ENCODE assay signal across 21 cellular contexts in genomic region chr19:15072930-15073647, GRCh38. TPM values are rescaled to one million over a fixed set of nuclear protein-coding genes. Genes with fewer than 3 reads are reported as not detected.
A peak's percentile ranks its signal among the peaks of the same experiment; 100 is the strongest.
DNase-seq lines count a peak whose midpoint lies in the region; FAIRE-seq and TF ChIP-seq lines count a peak whose summit lies in the region.
"Had no signal": no experiment of that assay in that cellular context is flagged by ENCODE, and none has a peak within 500 bp of the region (broad histone marks: within the 10 kb centered on the region; RNA-seq: fewer than 3 reads in every experiment).

No MANE protein-coding gene starts in this region.

- H3K27ac Mint-ChIP-seq in Calu3 (ENCODE audit: unreplicated experiment): peak overlapping the region; percentile 44
- H3K27ac Mint-ChIP-seq in neural progenitor cell: no peak overlapping the region
- H3K27ac Mint-ChIP-seq: activated CD4-positive, alpha-beta T cell treated with anti-CD3 and anti-CD28 coated beads, Interleukin-2, amount 10 ng/mL, durations not matched to agents 24 days and 14 days; activated naive CD4-positive, alpha-beta T cell treated with anti-CD3 and anti-CD28 coated beads, Interleukin-2, amount 50 U/mL, for 24 hours; dendritic cell treated with granulocyte-macrophage colony-stimulating factor and Interleukin-4, amounts not matched to agents 40 ng/mL and 50 ng/mL, for 4 days had no signal

- no peaks in the 10 kb centered on the region for H3K9me3 ChIP-seq in neural progenitor cell (ENCODE audit: low read depth)
- H3K9me3 ChIP-seq: body of pancreas, thoracic aorta had no signal

- H4K20me1 ChIP-seq in neural progenitor cell (ENCODE audit: low read depth): no peaks in the 10 kb centered on the region

- H3K9me3 Mint-ChIP-seq in Calu3 (ENCODE audit: low read depth, unreplicated experiment) (no peaks in the 10 kb centered on the region), neural progenitor cell (no peaks in the 10 kb centered on the region)
- H3K9me3 Mint-ChIP-seq: activated CD4-positive, alpha-beta T cell treated with anti-CD3 and anti-CD28 coated beads, Interleukin-2, amount 10 ng/mL, durations not matched to agents 24 days and 14 days; activated naive CD4-positive, alpha-beta T cell treated with anti-CD3 and anti-CD28 coated beads, Interleukin-2, amount 50 U/mL, for 24 hours; dendritic cell treated with granulocyte-macrophage colony-stimulating factor and Interleukin-4, amounts not matched to agents 40 ng/mL and 50 ng/mL, for 4 days had no signal

- CTCF ChIA-PET in Calu3 (lab: Charles Lee): interaction anchor here (0.6 kb wide), 1 partner anchor 102 kb away, joined by 3 read pairs; no protein-coding TSS in a partner anchor
- CTCF ChIA-PET in GM10248 (lab: Yijun Ruan, JAX): no interaction called here

- no peak overlapping the region for H3K27ac ChIP-seq in neural progenitor cell
- H3K27ac ChIP-seq: body of pancreas, thoracic aorta had no signal

- no peaks in the 10 kb centered on the region for H3K36me3 ChIP-seq in bronchial epithelial cell (ENCODE audit: control insufficient read depth, insufficient read depth, low read length)
- H3K36me3 ChIP-seq in neural progenitor cell: no peaks in the 10 kb centered on the region
- H3K36me3 ChIP-seq: thoracic aorta had no signal

- H3K27me3 Mint-ChIP-seq in Calu3 (ENCODE audit: unreplicated experiment) (no peaks in the 10 kb centered on the region), neural progenitor cell (ENCODE audit: insufficient read depth, low read depth) (peaks cover 7% of the 10 kb centered on the region)
- H3K27me3 Mint-ChIP-seq: activated CD4-positive, alpha-beta T cell treated with anti-CD3 and anti-CD28 coated beads, Interleukin-2, amount 10 ng/mL, durations not matched to agents 24 days and 14 days; activated naive CD4-positive, alpha-beta T cell treated with anti-CD3 and anti-CD28 coated beads, Interleukin-2, amount 50 U/mL, for 24 hours; dendritic cell treated with granulocyte-macrophage colony-stimulating factor and Interleukin-4, amounts not matched to agents 40 ng/mL and 50 ng/mL, for 4 days had no signal

- H3K4me2 ChIP-seq in neural progenitor cell: no peak overlapping the region

- no TSS peak for BruUV-seq in Calu3 (replicated peaks; lab: Mats Ljungman, UMichigan)

- H2AFZ ChIP-seq in neural progenitor cell (replicated peaks): no peak overlapping the region

- H3K4me1 ChIP-seq in neural progenitor cell: no peaks in the 10 kb centered on the region
- H3K4me1 ChIP-seq: body of pancreas had no signal

- peaks cover 11% of the 10 kb centered on the region for H3K36me3 Mint-ChIP-seq in Calu3 (ENCODE audit: insufficient read depth, unreplicated experiment)
- no peaks in the 10 kb centered on the region for H3K36me3 Mint-ChIP-seq in neural progenitor cell
- H3K36me3 Mint-ChIP-seq: activated naive CD4-positive, alpha-beta T cell treated with anti-CD3 and anti-CD28 coated beads, Interleukin-2, amount 50 U/mL, for 24 hours had no signal

- intact Hi-C loops in Calu3 (cut with micrococcal nuclease; ENCODE audit: unreplicated experiment): no loop called here

- H3K79me2 ChIP-seq in neural progenitor cell (ENCODE audit: low read depth): no peaks in the 10 kb centered on the region

- FAIRE-seq in bronchial epithelial cell (lab: Jason Lieb, UNC): peak; percentile 23
- FAIRE-seq: GM19239 had no signal

- H3K4me3 Mint-ChIP-seq in Calu3 (ENCODE audit: low read depth, unreplicated experiment) (peak overlapping the region; percentile 63), neural progenitor cell (no peak overlapping the region)
- H3K4me3 Mint-ChIP-seq: activated CD4-positive, alpha-beta T cell treated with anti-CD3 and anti-CD28 coated beads, Interleukin-2, amount 10 ng/mL, durations not matched to agents 24 days and 14 days; activated naive CD4-positive, alpha-beta T cell treated with anti-CD3 and anti-CD28 coated beads, Interleukin-2, amount 50 U/mL, for 24 hours; dendritic cell treated with granulocyte-macrophage colony-stimulating factor and Interleukin-4, amounts not matched to agents 40 ng/mL and 50 ng/mL, for 4 days had no signal

- in situ Hi-C loops in KBM-7 (cut with MboI; ENCODE audit: low pct_unique_long_range_greater_than_20kb, low sequenced_read_pairs): no loop called here

- H3F3A ChIP-seq in neural progenitor cell (ENCODE audit: low read depth): no peaks in the 10 kb centered on the region

- H3K4me3 ChIP-seq in bronchial epithelial cell (ENCODE audit: low read depth, low read length) (no peak overlapping the region), neural progenitor cell (no peak overlapping the region)
- H3K4me3 ChIP-seq: body of pancreas, thoracic aorta had no signal

- DNase-seq in Calu3 (peak; percentile 54), KBM-7 (peak; percentile 4), bronchial epithelial cell (ENCODE audit: low read depth) (peak; percentile 38), neural progenitor cell (ENCODE audit: low spot score) (peak; percentile 7), GM10248 (ENCODE audit: extremely low spot score) (no peak), NCI-H1436 (lab: John Stamatoyannopoulos, UW) (no peak), germinal center (ENCODE audit: low spot score) (no peak)
- no peak for DNase-seq in activated CD4-positive, alpha-beta T cell treated with anti-CD3 and anti-CD28 coated beads for 1 hour
- DNase-seq: activated CD4-positive, alpha-beta T cell treated with anti-CD3 and anti-CD28 coated beads, Interleukin-2, amount 10 ng/mL, durations not matched to agents 24 days and 14 days; activated T-cell treated with anti-CD3 and anti-CD28 coated beads for 4 hours; body of pancreas; DMS 273 treated with DMSO at 0.1 percent for 48 hours; NCI-H2227 treated with DMSO at 0.1 percent for 48 hours had no signal

- POLR2A ChIA-PET in GM10248 (lab: Yijun Ruan, JAX): no interaction called here

- no peak for TF ChIP-seq CTCF in Calu3 (IDR thresholded peaks at IDR 0.05; ENCODE audit: unreplicated experiment)
- no peak for TF ChIP-seq CTCF in bronchial epithelial cell (IDR thresholded peaks at IDR 0.05; ENCODE audit: insufficient read depth, low read length, severe bottlenecking)
- no peak for TF ChIP-seq CTCF in neural progenitor cell (IDR thresholded peaks at IDR 0.05)
- no peak for TF ChIP-seq CTCF in GM10248 (IDR thresholded peaks at IDR 0.05; ENCODE audit: control extremely low read depth, extremely low read depth, low read depth, missing control alignments)

- H3K4me1 Mint-ChIP-seq in Calu3 (ENCODE audit: low read depth, unreplicated experiment) (peaks cover 29% of the 10 kb centered on the region), neural progenitor cell (no peaks in the 10 kb centered on the region)
- H3K4me1 Mint-ChIP-seq: activated CD4-positive, alpha-beta T cell treated with anti-CD3 and anti-CD28 coated beads, Interleukin-2, amount 10 ng/mL, durations not matched to agents 24 days and 14 days; activated naive CD4-positive, alpha-beta T cell treated with anti-CD3 and anti-CD28 coated beads, Interleukin-2, amount 50 U/mL, for 24 hours had no signal

- H3K27me3 ChIP-seq in bronchial epithelial cell (ENCODE audit: control insufficient read depth, insufficient read depth, low read length): no peaks in the 10 kb centered on the region
- H3K27me3 ChIP-seq in neural progenitor cell: no peaks in the 10 kb centered on the region
- H3K27me3 ChIP-seq: body of pancreas had no signal

- no peak overlapping the region for H3K9ac ChIP-seq in neural progenitor cell

RNA-seq across cellular contexts. Expression of gene OR1I1, which starts 8.9 kb away (rescaled TPM):
- total RNA-seq in Calu3 (2022) (not detected in 2 replicates), bronchial epithelial cell (not detected in 2 replicates), neural progenitor cell (ENCODE audit: low replicate concordance) (not detected in 2 replicates)
- total RNA-seq: activated CD4-positive, alpha-beta T cell treated with anti-CD3 and anti-CD28 coated beads, Interleukin-2, amount 10 ng/mL, durations not matched to agents 24 days and 14 days; body of pancreas; fibroblast of lung; mononuclear cell; omental fat pad; SK-MEL-5; thoracic aorta had no signal

RNA-seq across cellular contexts. Expression of gene CASP14, which starts 23.8 kb away (rescaled TPM):
- total RNA-seq in Calu3 (2022) (not detected in 2 replicates), bronchial epithelial cell (not detected in 2 replicates), neural progenitor cell (ENCODE audit: low replicate concordance) (not detected in 2 replicates)
- total RNA-seq: activated CD4-positive, alpha-beta T cell treated with anti-CD3 and anti-CD28 coated beads, Interleukin-2, amount 10 ng/mL, durations not matched to agents 24 days and 14 days; body of pancreas; fibroblast of lung; mononuclear cell; omental fat pad; SK-MEL-5 had no signal

RNA-seq across cellular contexts. Expression of gene SYDE1, which starts 34.1 kb away (rescaled TPM):
- total RNA-seq in Calu3 (2022) (2.1 and 2.6 TPM in 2 replicates), bronchial epithelial cell (0.53 and 0.64 TPM in 2 replicates), neural progenitor cell (ENCODE audit: low replicate concordance) (8.0 and 25.2 TPM in 2 replicates)
- total RNA-seq: mononuclear cell had no signal

Comparison
In these comparisons a context has a peak if more than half of its experiments do, and no peak if none do; other contexts are left out.
1. DNase-seq: peak in Calu3 (single experiment), KBM-7 (single experiment), bronchial epithelial cell (single experiment) and neural progenitor cell (single experiment); none in activated CD4-positive, alpha-beta T cell treated with anti-CD3 and anti-CD28 coated beads for 1 hour (single experiment), GM10248 (single experiment), NCI-H1436 (single experiment) and germinal center (single experiment).